Comparison of ENCODE assay signal across 1 cellular context in the genomic region with DNA sequence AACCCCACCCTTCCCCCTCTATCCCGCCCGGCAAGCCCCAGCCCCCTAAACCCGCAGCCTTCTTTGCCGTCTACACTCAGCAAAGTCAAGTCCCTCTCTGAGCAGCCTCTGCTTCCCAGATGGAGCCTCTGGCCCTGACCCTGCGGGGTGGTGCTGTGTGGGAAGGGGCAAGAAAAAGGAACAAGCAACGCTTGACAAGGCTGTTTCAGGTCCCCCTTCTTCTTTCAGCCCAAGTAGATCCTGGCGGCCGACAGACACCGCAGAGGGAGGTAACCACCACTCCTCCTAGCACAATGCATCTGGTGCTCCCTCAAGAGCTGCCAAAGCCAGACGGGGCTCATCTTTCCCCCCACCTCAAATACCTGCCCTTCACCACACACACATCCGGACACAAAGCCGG.
TF ChIP-seq lines count a peak whose summit lies in the region.

No MANE protein-coding gene starts in this region.

TF ChIP-seq in GM12878, 131 proteins besides CTCF, POLR2A, EP300 and RAD21:
- TF ChIP-seq SPI1 (IDR thresholded peaks at IDR 0.05; ENCODE audit: borderline replicate concordance, insufficient read depth, low read depth, low read length) (peak; percentile 13; the same call in 1 of the 2 replicates), RAD51 (IDR thresholded peaks at IDR 0.05) (no peak)
TF ChIP-seq in GM12878: peak in this region for 1.
